ENCODE assay signal across 8 cellular contexts in the genomic region with DNA sequence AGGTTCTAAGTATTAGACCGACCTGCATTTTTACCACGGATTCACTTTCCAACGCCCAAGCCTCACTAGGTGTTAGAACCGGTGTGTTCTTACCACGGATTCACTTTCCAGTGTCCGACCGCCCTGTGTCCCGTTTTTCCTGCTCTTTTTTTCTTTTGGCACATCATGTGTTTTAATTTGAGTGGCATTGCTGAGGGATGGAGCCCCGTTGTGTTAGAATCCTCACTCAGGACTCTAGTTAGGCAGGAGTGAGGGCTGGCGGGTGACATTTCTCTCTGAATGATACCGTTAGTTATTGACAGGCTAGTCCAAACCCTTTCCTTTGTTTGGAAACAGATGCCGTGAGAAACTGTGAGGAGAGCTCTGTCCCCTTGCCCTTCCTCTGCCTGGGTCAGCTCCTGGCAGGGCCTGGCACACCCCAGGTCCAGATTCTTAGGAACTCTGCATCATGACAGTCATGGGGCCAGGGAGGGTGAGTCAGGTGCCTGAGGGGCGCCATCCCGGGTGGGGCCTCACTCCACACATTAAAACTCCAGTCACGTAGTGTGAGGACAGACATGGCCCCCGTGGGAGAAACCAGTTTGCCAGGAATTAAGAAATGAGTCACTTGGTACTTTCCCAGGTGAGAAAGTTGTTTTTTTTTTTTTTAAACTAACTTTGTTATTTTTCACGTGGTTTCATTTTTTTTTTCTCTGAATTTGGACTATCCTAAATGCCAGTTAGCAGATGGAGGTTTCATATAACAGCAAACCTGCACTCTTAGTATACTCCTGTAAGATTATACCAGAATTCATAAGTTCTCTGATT. TPM values are rescaled to one million over a fixed set of nuclear protein-coding genes. Genes with fewer than 3 reads are reported as not detected.
DNase-seq lines count a peak whose midpoint lies in the region; ATAC-seq and TF ChIP-seq lines count a peak whose summit lies in the region.

No MANE protein-coding gene starts in this region.

- H3K9me3 ChIP-seq in lung (ENCODE audit: control insufficient read depth in 2 of 2, insufficient read depth in 1 of 2, low read length in 1 of 2) (no peaks in the 10 kb centered on the region), upper lobe of right lung (no peaks in the 10 kb centered on the region)

- H3K4me1 Mint-ChIP-seq in activated T-helper 17 cell treated with anti-CD3 and anti-CD28 coated beads, Interleukin-2, amount 50 U/mL, for 72 hours: peaks cover 35% of the 10 kb centered on the region

- H3K4me3 ChIP-seq in lung (no peak overlapping the region), upper lobe of right lung (no peak overlapping the region)

- DNase-seq in EH (ENCODE audit: low read depth) (peak; percentile 54), lung (ENCODE audit: low spot score) (no peak), upper lobe of right lung (peak; percentile 46), NCI-H1092 (lab: John Stamatoyannopoulos, UW) (no peak), NCI-H1048 (lab: John Stamatoyannopoulos, UW) (no peak)

- H3K27ac Mint-ChIP-seq in activated T-helper 17 cell treated with anti-CD3 and anti-CD28 coated beads, Interleukin-2, amount 50 U/mL, for 72 hours: peak overlapping the region; percentile 99

- H3K4me1 ChIP-seq in lung (ENCODE audit: control insufficient read depth in 2 of 2, insufficient read depth in 2 of 2, low read length in 2 of 2): peaks cover 0 to 4% of the 10 kb centered on the region in 2 donors
- no peaks in the 10 kb centered on the region for H3K4me1 ChIP-seq in upper lobe of right lung

- 81 to 87% methylated on average over 17 of the region's 17 CpGs for WGBS in lung, 2 donors

- H3K27ac ChIP-seq in lung (ENCODE audit: low read depth in 1 of 2, low read length in 1 of 2): no peak overlapping the region
- no peak overlapping the region for H3K27ac ChIP-seq in upper lobe of right lung

- H3K27me3 Mint-ChIP-seq in activated T-helper 17 cell treated with anti-CD3 and anti-CD28 coated beads, Interleukin-2, amount 50 U/mL, for 72 hours: no peaks in the 10 kb centered on the region

- H3K4me3 Mint-ChIP-seq in activated T-helper 17 cell treated with anti-CD3 and anti-CD28 coated beads, Interleukin-2, amount 50 U/mL, for 72 hours: peak overlapping the region; percentile 87

- peaks cover 12 to 59% of the 10 kb centered on the region in 2 donors for H3K36me3 ChIP-seq in lung (ENCODE audit: control insufficient read depth in 2 of 2, insufficient read depth in 2 of 2, low read length in 2 of 2)
- H3K36me3 ChIP-seq in upper lobe of right lung: peaks cover 93% of the 10 kb centered on the region

- TF ChIP-seq CTCF in lung (IDR thresholded peaks at IDR 0.05; ENCODE audit: control extremely low read depth, extremely low read depth) (no peak), upper lobe of right lung (IDR thresholded peaks at IDR 0.05) (no peak)

- no peaks in the 10 kb centered on the region for H3K9me3 Mint-ChIP-seq in activated T-helper 17 cell treated with anti-CD3 and anti-CD28 coated beads, Interleukin-2, amount 50 U/mL, for 72 hours

- peaks cover 96% of the 10 kb centered on the region for H3K36me3 Mint-ChIP-seq in activated T-helper 17 cell treated with anti-CD3 and anti-CD28 coated beads, Interleukin-2, amount 50 U/mL, for 72 hours (ENCODE audit: low read depth)

- intact Hi-C loops in upper lobe of right lung (cut with DNase I): no loop called here

- peak; percentile 46 for ATAC-seq in HG03135 (IDR thresholded peaks at IDR 0.05; ENCODE audit: unreplicated experiment)
- ATAC-seq in activated T-helper 17 cell treated with anti-CD3 and anti-CD28 coated beads, Interleukin-2, amount 50 U/mL, for 72 hours (replicated peaks): peak; percentile 96
- peak; percentile 58 for ATAC-seq in lung (ENCODE audit: insufficient read depth, low FRiP score)
- peak; percentile 40 for ATAC-seq in upper lobe of right lung
- ATAC-seq in GM21825 (IDR thresholded peaks at IDR 0.05; ENCODE audit: unreplicated experiment): no peak

- H3K27me3 ChIP-seq in lung (ENCODE audit: control insufficient read depth, insufficient read depth) (no peaks in the 10 kb centered on the region), upper lobe of right lung (no peaks in the 10 kb centered on the region)

RNA-seq across cellular contexts. Expression of gene EXOC3, which starts 15.8 kb away (rescaled TPM):
- 10 to 100 TPM; 78.3 to 93.6 TPM for total RNA-seq in activated T-helper 17 cell treated with anti-CD3 and anti-CD28 coated beads, Interleukin-2, amount 50 U/mL, for 72 hours
- total RNA-seq in lung: 10 to 100 TPM; 60.5 to 61.0 TPM
- polyA plus RNA-seq in lung: 10 to 100 TPM; 34.8 to 43.2 TPM
- total RNA-seq in upper lobe of right lung: 59.5 TPM

Comparison
In these comparisons a context has a peak if more than half of its experiments do, and no peak if none do; other contexts are left out.
1. DNase-seq: peak in EH (single experiment) and upper lobe of right lung (single experiment); none in lung (single experiment), NCI-H1092 (single experiment) and NCI-H1048 (single experiment).